ENCODE assay signal across 24 cellular contexts in genomic region chr18:29596959-29597358, GRCh38.
"Had no signal": no experiment of that assay in that cellular context is flagged by ENCODE, and none has a peak within 500 bp of the region (broad histone marks: within the 10 kb centered on the region; RNA-seq: fewer than 3 reads in every experiment).

No MANE protein-coding gene starts in this region.

- ATAC-seq: effector memory CD8-positive, alpha-beta T cell; gastrocnemius medialis; sciatic nerve; stimulated activated effector memory CD8-positive, alpha-beta T cell treated with anti-CD3 and anti-CD28 coated beads, Interleukin-12 subunit alpha, Interleukin-12 subunit beta, amount 100 ng/mL, for 72 hours; upper lobe of right lung had no signal

- H3K27me3 ChIP-seq: gastrocnemius medialis, suprapubic skin, tibial artery, upper lobe of right lung had no signal

- H3K4me3 Mint-ChIP-seq: activated naive CD4-positive, alpha-beta T cell treated with anti-CD3 and anti-CD28 coated beads for 36 hours; activated T-cell treated with anti-CD3 and anti-CD28 coated beads, Interleukin-2, amount 50 U/mL, for 72 hours; effector memory CD8-positive, alpha-beta T cell; nephron; stimulated activated effector memory CD8-positive, alpha-beta T cell treated with anti-CD3 and anti-CD28 coated beads, Interleukin-12 subunit alpha, Interleukin-12 subunit beta, amount 100 ng/mL, for 72 hours had no signal

- DNase-seq: activated CD4-positive, alpha-beta T cell treated with anti-CD3 and anti-CD28 coated beads, Interleukin-2, amount 50 U/mL, for 1 hour; activated CD4-positive, CD25-positive, alpha-beta regulatory T cell treated with anti-CD3 and anti-CD28 coated beads, Interleukin-2, amount 50 U/mL, for 72 hours; activated effector memory CD4-positive, alpha-beta T cell treated with Interleukin-2 at 50 U/mL for 16 hours; activated naive CD4-positive, alpha-beta T cell treated with anti-CD3 and anti-CD28 coated beads for 36 hours; activated T-cell treated with anti-CD3 and anti-CD28 coated beads for 4 hours; activated T-cell treated with anti-CD3 and anti-CD28 coated beads, Interleukin-2, amount 50 U/mL, for 72 hours; amygdala; caudate nucleus; cortex of kidney; effector memory CD8-positive, alpha-beta T cell; erythroblast; gastrocnemius medialis; glutamatergic neuron; mammary epithelial cell; stimulated activated CD4-positive, alpha-beta T cell treated with anti-CD3 and anti-CD28 coated beads, Interleukin-12 subunit alpha, Interleukin-12 subunit beta, amount 100 ng/mL, for 4 hours; stimulated activated CD4-positive, alpha-beta T cell treated with anti-CD3 and anti-CD28 coated beads, Interleukin-4, amount 100 ng/mL, for 1 hour; tibial artery; upper lobe of right lung had no signal

- H3K27ac Mint-ChIP-seq: activated naive CD4-positive, alpha-beta T cell treated with anti-CD3 and anti-CD28 coated beads for 36 hours; activated T-cell treated with anti-CD3 and anti-CD28 coated beads, Interleukin-2, amount 50 U/mL, for 72 hours; effector memory CD8-positive, alpha-beta T cell; nephron; stimulated activated effector memory CD8-positive, alpha-beta T cell treated with anti-CD3 and anti-CD28 coated beads, Interleukin-12 subunit alpha, Interleukin-12 subunit beta, amount 100 ng/mL, for 72 hours had no signal

- H3K36me3 ChIP-seq: gastrocnemius medialis, suprapubic skin, tibial artery, upper lobe of right lung had no signal

- H3K36me3 Mint-ChIP-seq: stimulated activated effector memory CD8-positive, alpha-beta T cell treated with anti-CD3 and anti-CD28 coated beads, Interleukin-12 subunit alpha, Interleukin-12 subunit beta, amount 100 ng/mL, for 72 hours had no signal

- H3K4me1 Mint-ChIP-seq: nephron; stimulated activated effector memory CD8-positive, alpha-beta T cell treated with anti-CD3 and anti-CD28 coated beads, Interleukin-12 subunit alpha, Interleukin-12 subunit beta, amount 100 ng/mL, for 72 hours had no signal

- H3K27ac ChIP-seq: gastrocnemius medialis, skin epidermis, suprapubic skin, tibial artery, upper lobe of right lung had no signal

- H3K4me3 ChIP-seq: gastrocnemius medialis, skin epidermis, suprapubic skin, tibial artery, upper lobe of right lung had no signal

- H3K4me1 ChIP-seq: gastrocnemius medialis, suprapubic skin, tibial artery, upper lobe of right lung had no signal

- H3K9me3 ChIP-seq: gastrocnemius medialis, tibial artery, upper lobe of right lung had no signal

- H3K27me3 Mint-ChIP-seq: effector memory CD8-positive, alpha-beta T cell had no signal

- FAIRE-seq: islet of Langerhans had no signal
